ENCODE assay signal across 8 cellular contexts in genomic region chr11:65506770-65507485, GRCh38. TPM values are rescaled to one million over a fixed set of nuclear protein-coding genes. Genes with fewer than 3 reads are reported as not detected.
DNase-seq lines count a peak whose midpoint lies in the region; TF ChIP-seq lines count a peak whose summit lies in the region.

No MANE protein-coding gene starts in this region.

- POLR2A ChIA-PET in HEK293T (lab: Yijun Ruan, JAX) = interaction anchor here (0.6 to 29.4 kb wide), 21 partner anchors 9 to 372 kb away, joined by 3 to 1783 read pairs (median 4); partner anchors contain the start of genes DPF2, FAM89B, MALAT1 and NEAT1

- no peaks in the 10 kb centered on the region for H3K27me3 Mint-ChIP-seq in activated T-cell treated with anti-CD3 and anti-CD28 coated beads, Interleukin-2, amount 50 U/mL, for 24 hours
- H3K27me3 Mint-ChIP-seq in glutamatergic neuron (ENCODE audit: unreplicated experiment) = peaks cover 24% of the 10 kb centered on the region

- H3K4me1 Mint-ChIP-seq in activated T-cell treated with anti-CD3 and anti-CD28 coated beads, Interleukin-2, amount 50 U/mL, for 24 hours (ENCODE audit: low read depth) = peaks cover 57% of the 10 kb centered on the region
- peaks cover 23% of the 10 kb centered on the region for H3K4me1 Mint-ChIP-seq in glutamatergic neuron (ENCODE audit: low read depth, unreplicated experiment)

- H3K9ac ChIP-seq in rectal smooth muscle tissue (ENCODE audit: low read length) = no peak overlapping the region

- no peaks in the 10 kb centered on the region for H3K9me3 Mint-ChIP-seq in activated T-cell treated with anti-CD3 and anti-CD28 coated beads, Interleukin-2, amount 50 U/mL, for 24 hours
- H3K9me3 Mint-ChIP-seq in glutamatergic neuron (ENCODE audit: unreplicated experiment) = peaks cover 38% of the 10 kb centered on the region

- H3K27me3 ChIP-seq in rectal smooth muscle tissue (ENCODE audit: control insufficient read depth, insufficient read depth, low read length) = no peaks in the 10 kb centered on the region

- H3K4me3 Mint-ChIP-seq in activated T-cell treated with anti-CD3 and anti-CD28 coated beads, Interleukin-2, amount 50 U/mL, for 24 hours = no peak overlapping the region
- no peak overlapping the region for H3K4me3 Mint-ChIP-seq in glutamatergic neuron (ENCODE audit: unreplicated experiment)

- peak overlapping the region; percentile 100 for H3K27ac ChIP-seq in rectal smooth muscle tissue (ENCODE audit: low read depth, low read length)

- peak overlapping the region; percentile 33 for H3K4me3 ChIP-seq in rectal smooth muscle tissue (ENCODE audit: low read length)

- no peak overlapping the region for H3K27ac Mint-ChIP-seq in activated T-cell treated with anti-CD3 and anti-CD28 coated beads, Interleukin-2, amount 50 U/mL, for 24 hours
- H3K27ac Mint-ChIP-seq in glutamatergic neuron (ENCODE audit: unreplicated experiment) = peak overlapping the region; percentile 53

- CTCF ChIA-PET in HEK293T (lab: Yijun Ruan, JAX) = interaction anchor here (0.8 to 2.4 kb wide), 4 partner anchors 27 to 176 kb away, joined by 3 to 10 read pairs (median 4); no protein-coding TSS in a partner anchor

- no peaks in the 10 kb centered on the region for H3K36me3 Mint-ChIP-seq in activated T-cell treated with anti-CD3 and anti-CD28 coated beads, Interleukin-2, amount 50 U/mL, for 24 hours (ENCODE audit: low read depth)
- H3K36me3 Mint-ChIP-seq in glutamatergic neuron (ENCODE audit: unreplicated experiment) = peaks cover 23% of the 10 kb centered on the region

- peaks cover 27% of the 10 kb centered on the region for H3K4me1 ChIP-seq in rectal smooth muscle tissue (ENCODE audit: control insufficient read depth, insufficient read depth, low read length)

- peaks cover 34% of the 10 kb centered on the region for H3K36me3 ChIP-seq in rectal smooth muscle tissue (ENCODE audit: control insufficient read depth, insufficient read depth, low read length)

- peak; percentile 70 for DNase-seq in activated T-cell treated with anti-CD3 and anti-CD28 coated beads, Interleukin-2, amount 50 U/mL, for 1 hour
- DNase-seq in activated T-cell treated with anti-CD3 and anti-CD28 coated beads, Interleukin-2, amount 50 U/mL, for 24 hours = no peak
- DNase-seq in HEK293T (ENCODE audit: extremely low spot score) (no peak), NCI-H1930 (lab: John Stamatoyannopoulos, UW) (peak; percentile 74 to 83), glutamatergic neuron (no peak), hepatic stellate cell (ENCODE audit: low spot score) (no peak)
- peak; percentile 82 for DNase-seq in activated CD8-positive, alpha-beta memory T cell treated with anti-CD3 and anti-CD28 coated beads, Interleukin-2, amount 50 U/mL, for 48 hours

- no peak for TF ChIP-seq CTCF in glutamatergic neuron (IDR thresholded peaks at IDR 0.05; ENCODE audit: partially characterized antibody, unreplicated experiment)

TF ChIP-seq in HEK293T, 16 proteins besides CTCF, POLR2A, EP300 and RAD21:
- peak; percentile 29; the same call in 1 of the 2 replicates for TF ChIP-seq ELF4 (IDR thresholded peaks at IDR 0.05)
- TF ChIP-seq CTBP1 (IDR thresholded peaks at IDR 0.05; ENCODE audit: borderline replicate concordance) = no peak
- TF ChIP-seq HDGF (IDR thresholded peaks at IDR 0.05; ENCODE audit: borderline replicate concordance) = no peak
- no peak for TF ChIP-seq TARDBP (IDR thresholded peaks at IDR 0.05)
- TF ChIP-seq SUZ12 (IDR thresholded peaks at IDR 0.05) = no peak
- TF ChIP-seq ARNT (IDR thresholded peaks at IDR 0.05) = no peak

RNA-seq across cellular contexts. Expression of gene MALAT1, which starts 8.1 kb away (rescaled TPM):
- 18,218 TPM for total RNA-seq in glutamatergic neuron (ENCODE audit: unreplicated experiment)

RNA-seq across cellular contexts. Expression of gene SCYL1, which starts 18.0 kb away (rescaled TPM):
- total RNA-seq in glutamatergic neuron (ENCODE audit: unreplicated experiment) = 80.0 TPM

RNA-seq across cellular contexts. Expression of gene LTBP3, which starts 51.2 kb away (rescaled TPM):
- 2.5 TPM for total RNA-seq in glutamatergic neuron (ENCODE audit: unreplicated experiment)

Comparison
In these comparisons a context has a peak if more than half of its experiments do, and no peak if none do; other contexts are left out.
1. DNase-seq: peak in activated T-cell treated with anti-CD3 and anti-CD28 coated beads, Interleukin-2, amount 50 U/mL, for 1 hour (single experiment), NCI-H1930 (2 of 2) and activated CD8-positive, alpha-beta memory T cell treated with anti-CD3 and anti-CD28 coated beads, Interleukin-2, amount 50 U/mL, for 48 hours (single experiment); none in activated T-cell treated with anti-CD3 and anti-CD28 coated beads, Interleukin-2, amount 50 U/mL, for 24 hours (single experiment), HEK293T (single experiment), glutamatergic neuron (single experiment) and hepatic stellate cell (single experiment).